8 cellular contexts compared by ENCODE assay signal in genomic region chr15:52019394-52020252, GRCh38. TPM values are rescaled to one million over a fixed set of nuclear protein-coding genes. Genes with fewer than 3 reads are reported as not detected.
DNase-seq lines count a peak whose midpoint lies in the region; ATAC-seq, FAIRE-seq and TF ChIP-seq lines count a peak whose summit lies in the region.

No MANE protein-coding gene starts in this region.

- H3K9me3 ChIP-seq in HUES64 (ENCODE audit: insufficient read depth, low read depth, low read length) (no peaks in the 10 kb centered on the region), right atrium auricular region (no peaks in the 10 kb centered on the region)

- H3K36me3 ChIP-seq in HUES64 (ENCODE audit: insufficient read depth, low read length) (no peaks in the 10 kb centered on the region), right atrium auricular region (no peaks in the 10 kb centered on the region)

- under 1% methylated on average over 100 of the region's 100 CpGs for WGBS in HUES64

- peak; percentile 44 for ATAC-seq in GM21515 (IDR thresholded peaks at IDR 0.05; ENCODE audit: unreplicated experiment)

- FAIRE-seq in urothelium cell line (lab: Jason Lieb, UNC), result no peak

- TF ChIP-seq CTCF in right atrium auricular region (IDR thresholded peaks at IDR 0.05), result no peak

- DNase-seq in Daoy (ENCODE audit: low read depth) (peak; percentile 96), T follicular helper cell (ENCODE audit: low read depth) (peak; percentile 24), amniotic stem cell (lab: John Stamatoyannopoulos, UW) (peak; percentile 68), right atrium auricular region (ENCODE audit: low spot score) (peak; percentile 91), putamen (ENCODE audit: low spot score) (peak; percentile 89), urothelium cell line (ENCODE audit: low spot score) (peak; percentile 82)

- H3K4me1 ChIP-seq in HUES64 (ENCODE audit: insufficient read depth, low read length) (peaks cover 31% of the 10 kb centered on the region), right atrium auricular region (peaks cover 0 to 26% of the 10 kb centered on the region in 2 donors)

- no peaks in the 10 kb centered on the region for H3K27me3 ChIP-seq in HUES64 (ENCODE audit: insufficient read depth, low read length)
- H3K27me3 ChIP-seq in right atrium auricular region, result no peaks in the 10 kb centered on the region

- H3K27ac ChIP-seq in HUES64 (ENCODE audit: low read depth, low read length) (peak overlapping the region; percentile 94), right atrium auricular region (peak overlapping the region; percentile 89 to 92)

- H3K4me3 ChIP-seq in HUES64 (ENCODE audit: low read length), result peak overlapping the region; percentile 95
- H3K4me3 ChIP-seq in right atrium auricular region, result peak overlapping the region; percentile 60 to 63

- H3K9ac ChIP-seq in HUES64 (ENCODE audit: low read depth, low read length), result peak overlapping the region; percentile 92

RNA-seq across cellular contexts. Expression of gene MAPK6, which starts 0.6 kb away (rescaled TPM):
- total RNA-seq in Daoy (2014; rRNA removed; shearing (Covaris generic)), result 113 and 119 TPM in 2 replicates
- 81.0 TPM for polyA plus RNA-seq in HUES64 (2013, experiment 1 of 2)
- polyA plus RNA-seq in HUES64 (2013, experiment 2 of 2), result 78.5 TPM
- 10 to 100 TPM; 11.6 to 13.4 TPM for total RNA-seq in right atrium auricular region

RNA-seq across cellular contexts. Expression of gene LEO1, which starts 48.0 kb away (rescaled TPM):
- total RNA-seq in Daoy (2014; rRNA removed; shearing (Covaris generic)), result 126 and 151 TPM in 2 replicates
- 29.1 TPM for polyA plus RNA-seq in HUES64 (2013, experiment 1 of 2)
- polyA plus RNA-seq in HUES64 (2013, experiment 2 of 2), result 32.4 TPM
- total RNA-seq in right atrium auricular region, result 10 to 100 TPM in 1 of 2 donors, 1 to 10 TPM in 1; 9.0 to 10.6 TPM

Comparison
In these comparisons a context has a peak if more than half of its experiments do, and no peak if none do; other contexts are left out.
1. Peak in every context shown above with its lines: DNase-seq, ATAC-seq, H3K4me3 ChIP-seq and H3K27ac ChIP-seq.
2. DNase-seq: peak in every context shown above with its lines; median percentile 96 in Daoy; 91 in right atrium auricular region; 89 in putamen; 82 in urothelium cell line; 68 in amniotic stem cell; 24 in T follicular helper cell.
3. RNA of gene LEO1, which starts 48.0 kb away (total RNA-seq): 126 to 151 TPM in Daoy; 9.0 to 10.6 TPM in right atrium auricular region; every median in the first group is over 10 times any median in the second.